8 cellular contexts compared by ENCODE assay signal in the genomic region with DNA sequence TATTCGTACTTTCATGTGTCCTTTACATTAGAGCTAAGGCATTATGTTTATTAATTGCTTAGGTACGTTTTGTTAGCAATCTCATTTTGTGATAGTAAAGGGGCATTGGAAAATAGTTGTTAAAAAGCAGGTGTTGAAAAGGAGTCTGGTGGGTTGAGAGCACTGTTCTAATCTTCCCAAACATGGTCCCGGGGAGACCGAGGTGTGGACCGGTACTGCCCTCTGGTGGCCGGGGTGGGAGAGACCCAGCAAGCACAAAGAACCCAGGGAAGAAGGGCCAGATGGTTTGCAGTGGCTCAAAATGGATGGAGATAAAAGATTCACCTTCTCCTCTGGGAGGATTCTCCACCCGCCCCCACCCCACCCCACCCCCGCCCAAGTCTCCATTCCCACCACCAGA. TPM values are rescaled to one million over a fixed set of nuclear protein-coding genes. Genes with fewer than 3 reads are reported as not detected.
DNase-seq lines count a peak whose midpoint lies in the region; ATAC-seq and TF ChIP-seq lines count a peak whose summit lies in the region.

No MANE protein-coding gene starts in this region.

- POLR2A ChIA-PET in naive thymus-derived CD4-positive, alpha-beta T cell (lab: Charles Lee) = interaction anchor here (1.8 kb wide), 1 partner anchor 25 kb away, joined by 7 read pairs; the partner anchor contains the start of gene IDNK

- peaks cover 7 to 28% (median 18%) of the 10 kb centered on the region in 5 donors for H3K36me3 Mint-ChIP-seq in naive thymus-derived CD4-positive, alpha-beta T cell
- peaks cover 31 to 52% of the 10 kb centered on the region in 2 donors for H3K36me3 Mint-ChIP-seq in stimulated activated naive B cell treated with anti-CD40 and anti-IgM and Interleukin-4, amounts not matched to agents 10 μg/mL and 1 μg/mL and 100 μg/mL, for 72 hours

- H3K4me3 ChIP-seq in GM06990 (replicated peaks; ENCODE audit: low read depth, low read length) = no peak overlapping the region
- no peak overlapping the region for H3K4me3 ChIP-seq in naive thymus-derived CD4-positive, alpha-beta T cell (ENCODE audit: low read length)

- no peaks in the 10 kb centered on the region for H3K9me3 Mint-ChIP-seq in naive thymus-derived CD4-positive, alpha-beta T cell
- H3K9me3 Mint-ChIP-seq in stimulated activated naive B cell treated with anti-CD40 and anti-IgM and Interleukin-4, amounts not matched to agents 10 μg/mL and 1 μg/mL and 100 μg/mL, for 72 hours = peaks cover 2 to 6% of the 10 kb centered on the region in 2 donors

- no peak overlapping the region for H3K27ac ChIP-seq in naive thymus-derived CD4-positive, alpha-beta T cell (ENCODE audit: low read depth, low read length)

- H3K36me3 ChIP-seq in GM06990 (ENCODE audit: control insufficient read depth, insufficient read depth, low read length) = peaks cover 4% of the 10 kb centered on the region
- peaks cover 0 to 25% (median 6%) of the 10 kb centered on the region in 3 experiments for H3K36me3 ChIP-seq in naive thymus-derived CD4-positive, alpha-beta T cell (ENCODE audit: control insufficient read depth in 2 of 3, insufficient read depth in 3 of 3, low read length in 3 of 3)

- TF ChIP-seq CTCF in GM06990 (IDR thresholded peaks at IDR 0.05; ENCODE audit: insufficient read depth, low read length, poor library complexity, severe bottlenecking) = peak; percentile 86

- H3K27me3 ChIP-seq in GM06990 (replicated peaks; ENCODE audit: control insufficient read depth, insufficient read depth, low read length) = no peaks in the 10 kb centered on the region
- H3K27me3 ChIP-seq in naive thymus-derived CD4-positive, alpha-beta T cell (ENCODE audit: control insufficient read depth in 2 of 2, insufficient read depth in 2 of 2, low read length in 2 of 2) = no peaks in the 10 kb centered on the region

- H3K4me3 Mint-ChIP-seq in naive thymus-derived CD4-positive, alpha-beta T cell = no peak overlapping the region
- no peak overlapping the region for H3K4me3 Mint-ChIP-seq in stimulated activated naive B cell treated with anti-CD40 and anti-IgM and Interleukin-4, amounts not matched to agents 10 μg/mL and 1 μg/mL and 100 μg/mL, for 72 hours

- H3K9me3 ChIP-seq in naive thymus-derived CD4-positive, alpha-beta T cell (ENCODE audit: control insufficient read depth in 2 of 3, low read length in 3 of 3) = no peaks in the 10 kb centered on the region

- H3K4me1 Mint-ChIP-seq in naive thymus-derived CD4-positive, alpha-beta T cell = peaks cover 0 to 6% (median 0%) of the 10 kb centered on the region in 7 donors
- peaks cover 17 to 38% of the 10 kb centered on the region in 2 donors for H3K4me1 Mint-ChIP-seq in stimulated activated naive B cell treated with anti-CD40 and anti-IgM and Interleukin-4, amounts not matched to agents 10 μg/mL and 1 μg/mL and 100 μg/mL, for 72 hours

- DNase-seq in GM06990 (ENCODE audit: extremely low read depth, insufficient read length) (peak; percentile 34), NCI-H774 (lab: John Stamatoyannopoulos, UW) (peak; percentile 30), epidermal melanocyte (ENCODE audit: insufficient read length, low spot score) (peak; percentile 48)
- DNase-seq in activated CD8-positive, alpha-beta memory T cell treated with anti-CD3 and anti-CD28 coated beads, Interleukin-2, amount 50 U/mL, for 1 hour (ENCODE audit: extremely low read depth) = peak; percentile 40
- DNase-seq in naive thymus-derived CD4-positive, alpha-beta T cell = peak; percentile 59 to 79 (median 68)
- DNase-seq in stimulated activated naive B cell treated with anti-CD40 and anti-IgM and Interleukin-4, amounts not matched to agents 10 μg/mL and 1 μg/mL and 100 μg/mL, for 72 hours = peak; percentile 13

- no peaks in the 10 kb centered on the region for H3K27me3 Mint-ChIP-seq in naive thymus-derived CD4-positive, alpha-beta T cell
- no peaks in the 10 kb centered on the region for H3K27me3 Mint-ChIP-seq in stimulated activated naive B cell treated with anti-CD40 and anti-IgM and Interleukin-4, amounts not matched to agents 10 μg/mL and 1 μg/mL and 100 μg/mL, for 72 hours

- intact Hi-C loops in naive thymus-derived CD4-positive, alpha-beta T cell (cut with micrococcal nuclease) = loop anchor here (1.0 to 2.0 kb wide), 6 partner anchors 26 to 319 kb away; partner anchors contain the start of gene IDNK (in 1 of the 2)

- peak overlapping the region in 4 of 9 donors; percentile 0 to 59 (median 34) for H3K27ac Mint-ChIP-seq in naive thymus-derived CD4-positive, alpha-beta T cell
- peak overlapping the region; percentile 68 for H3K27ac Mint-ChIP-seq in stimulated activated naive B cell treated with anti-CD40 and anti-IgM and Interleukin-4, amounts not matched to agents 10 μg/mL and 1 μg/mL and 100 μg/mL, for 72 hours

- peak; percentile 68 for ATAC-seq in HG02678 (IDR thresholded peaks at IDR 0.05; ENCODE audit: unreplicated experiment)
- peak; percentile 91 for ATAC-seq in naive thymus-derived CD4-positive, alpha-beta T cell
- ATAC-seq in stimulated activated naive B cell treated with anti-CD40 and anti-IgM and Interleukin-4, amounts not matched to agents 10 μg/mL and 1 μg/mL and 100 μg/mL, for 72 hours (replicated peaks) = peak; percentile 72 to 78
- no peak for ATAC-seq in GM19395 (IDR thresholded peaks at IDR 0.05; ENCODE audit: unreplicated experiment)

- CTCF ChIA-PET in naive thymus-derived CD4-positive, alpha-beta T cell (lab: Charles Lee) = interaction anchor here (1.0 to 4.1 kb wide), 8 partner anchors 9 to 315 kb away, joined by 5 to 34 read pairs (median 7); partner anchors contain the start of genes IDNK and UBQLN1

- no peaks in the 10 kb centered on the region for H3K4me1 ChIP-seq in naive thymus-derived CD4-positive, alpha-beta T cell (ENCODE audit: control insufficient read depth in 2 of 2, insufficient read depth in 2 of 2, low read length in 2 of 2)

RNA-seq across cellular contexts. Expression of gene IDNK, which starts 26.1 kb away (rescaled TPM):
- 10 to 100 TPM in 3 of 5 experiments, 1 to 10 TPM in 2; 8.5 to 11.3 (median 10.9) TPM for total RNA-seq in naive thymus-derived CD4-positive, alpha-beta T cell
- 10 to 100 TPM; 10.7 to 15.3 TPM for polyA plus RNA-seq in naive thymus-derived CD4-positive, alpha-beta T cell

RNA-seq across cellular contexts. Expression of gene UBQLN1, which starts 58.7 kb away (rescaled TPM):
- 100 to 1,000 TPM; 104 to 139 (median 114) TPM for total RNA-seq in naive thymus-derived CD4-positive, alpha-beta T cell
- 10 to 100 TPM; 71.8 to 82.3 TPM for polyA plus RNA-seq in naive thymus-derived CD4-positive, alpha-beta T cell

Comparison
In these comparisons a context has a peak if more than half of its experiments do, and no peak if none do; other contexts are left out.
1. DNase-seq: peak in every context shown above with its lines; median percentile 68 in naive thymus-derived CD4-positive, alpha-beta T cell; 48 in epidermal melanocyte; 40 in activated CD8-positive, alpha-beta memory T cell treated with anti-CD3 and anti-CD28 coated beads, Interleukin-2, amount 50 U/mL, for 1 hour; 34 in GM06990; 30 in NCI-H774; 13 in stimulated activated naive B cell treated with anti-CD40 and anti-IgM and Interleukin-4, amounts not matched to agents 10 μg/mL and 1 μg/mL and 100 μg/mL, for 72 hours.